ENCODE assay signal across 37 cellular contexts in genomic region chr1:22096463-22096862, GRCh38. TPM values are rescaled to one million over a fixed set of nuclear protein-coding genes. Genes with fewer than 3 reads are reported as not detected.
"Had no signal": no experiment of that assay in that cellular context is flagged by ENCODE, and none has a peak within 500 bp of the region (broad histone marks: within the 10 kb centered on the region; RNA-seq: fewer than 3 reads in every experiment).

No MANE protein-coding gene starts in this region.

- H3K27me3 Mint-ChIP-seq: activated CD4-positive, alpha-beta memory T cell treated with anti-CD3 and anti-CD28 coated beads for 36 hours; activated T-helper 17 cell treated with anti-CD3 and anti-CD28 coated beads, Interleukin-2, amount 50 U/mL, for 72 hours; naive B cell; stimulated activated naive CD8-positive, alpha-beta T cell treated with anti-CD3 and anti-CD28 coated beads, Interleukin-15, amount 100 ng/mL, for 72 hours; type B pancreatic cell had no signal

- H3K4me3 ChIP-seq: breast epithelium, esophagus squamous epithelium, heart right ventricle, left lung, psoas muscle, sigmoid colon, uterus had no signal

- H3K9ac ChIP-seq: parathyroid adenoma had no signal

- DNase-seq: activated CD4-positive, alpha-beta T cell treated with anti-CD3 and anti-CD28 coated beads for 48 hours; activated CD8-positive, alpha-beta memory T cell treated with anti-CD3 and anti-CD28 coated beads, Interleukin-2, amount 50 U/mL, for 4 hours; activated gamma-delta T cell treated with Interleukin-2 at 50 U/mL for 16 hours; activated naive CD4-positive, alpha-beta T cell treated with anti-CD3 and anti-CD28 coated beads, Interleukin-2, amount 50 U/mL, for 16 hours; activated T-cell treated with anti-CD3 and anti-CD28 coated beads, Interleukin-2, amount 50 U/mL, for 4 hours; central memory CD4-positive, alpha-beta T cell; dermis blood vessel endothelial cell; effector CD4-positive, alpha-beta T cell; esophagus squamous epithelium; foreskin melanocyte; heart right ventricle; kidney glomerular epithelial cell; naive B cell; occipital lobe; psoas muscle; sigmoid colon; small intestine; stimulated activated CD4-positive, alpha-beta T cell treated with anti-CD3 and anti-CD28 coated beads, Interleukin-4, amount 100 ng/mL, for 24 hours; stimulated activated naive CD8-positive, alpha-beta T cell treated with anti-CD3 and anti-CD28 coated beads, Interleukin-15, amount 100 ng/mL, for 72 hours; substantia nigra; T-helper 9 cell; uterus; WERI-Rb-1 had no signal

- H3K4me1 ChIP-seq: breast epithelium, parathyroid adenoma, uterus had no signal

- H3K4me1 Mint-ChIP-seq: mesothelial cell of epicardium, neural crest cell had no signal

- ATAC-seq: activated CD4-positive, CD25-positive, alpha-beta regulatory T cell treated with anti-CD3 and anti-CD28 coated beads, Interleukin-2, amount 50 U/mL, for 24 hours; activated T-cell treated with anti-CD3 and anti-CD28 coated beads, Interleukin-2, amount 50 U/mL, for 4 hours; activated T-helper 17 cell treated with anti-CD3 and anti-CD28 coated beads, Interleukin-2, amount 50 U/mL, for 72 hours; left lung; psoas muscle; stimulated activated effector memory CD8-positive, alpha-beta T cell treated with anti-CD3 and anti-CD28 coated beads, Interleukin-12 subunit alpha, Interleukin-12 subunit beta, amount 100 ng/mL, for 72 hours; stimulated activated naive CD8-positive, alpha-beta T cell treated with anti-CD3 and anti-CD28 coated beads, Interleukin-15, amount 100 ng/mL, for 72 hours had no signal

- H3K79me2 ChIP-seq: parathyroid adenoma had no signal

- H3K9me3 ChIP-seq: breast epithelium, esophagus squamous epithelium, heart right ventricle, left lung, psoas muscle, sigmoid colon, uterus had no signal

- FAIRE-seq: colon, small intestine, TTC549 had no signal

- H3K27ac ChIP-seq: breast epithelium, esophagus squamous epithelium, heart right ventricle, left lung, parathyroid adenoma, psoas muscle, sigmoid colon, uterus, WERI-Rb-1 had no signal

- H3K9me3 Mint-ChIP-seq: activated CD4-positive, alpha-beta memory T cell treated with anti-CD3 and anti-CD28 coated beads for 36 hours; activated T-cell treated with anti-CD3 and anti-CD28 coated beads, Interleukin-2, amount 50 U/mL, for 4 hours; activated T-helper 17 cell treated with anti-CD3 and anti-CD28 coated beads, Interleukin-2, amount 50 U/mL, for 72 hours; mesothelial cell of epicardium; naive B cell; neural crest cell; stimulated activated effector memory CD8-positive, alpha-beta T cell treated with anti-CD3 and anti-CD28 coated beads, Interleukin-12 subunit alpha, Interleukin-12 subunit beta, amount 100 ng/mL, for 72 hours; stimulated activated naive CD8-positive, alpha-beta T cell treated with anti-CD3 and anti-CD28 coated beads, Interleukin-15, amount 100 ng/mL, for 72 hours; type B pancreatic cell had no signal

- H3K27ac Mint-ChIP-seq: activated CD4-positive, alpha-beta memory T cell treated with anti-CD3 and anti-CD28 coated beads for 36 hours; activated T-helper 17 cell treated with anti-CD3 and anti-CD28 coated beads, Interleukin-2, amount 50 U/mL, for 72 hours; stimulated activated naive CD8-positive, alpha-beta T cell treated with anti-CD3 and anti-CD28 coated beads, Interleukin-15, amount 100 ng/mL, for 72 hours; type B pancreatic cell had no signal

- H3K27me3 ChIP-seq: breast epithelium, esophagus squamous epithelium, heart right ventricle, left lung, sigmoid colon, uterus had no signal

- H3K36me3 ChIP-seq: breast epithelium, uterus had no signal

- H2AFZ ChIP-seq: parathyroid adenoma had no signal

- H3K4me3 Mint-ChIP-seq: activated CD4-positive, alpha-beta memory T cell treated with anti-CD3 and anti-CD28 coated beads for 36 hours; activated T-cell treated with anti-CD3 and anti-CD28 coated beads, Interleukin-2, amount 50 U/mL, for 4 hours; activated T-helper 17 cell treated with anti-CD3 and anti-CD28 coated beads, Interleukin-2, amount 50 U/mL, for 72 hours; mesothelial cell of epicardium; naive B cell; neural crest cell; stimulated activated effector memory CD8-positive, alpha-beta T cell treated with anti-CD3 and anti-CD28 coated beads, Interleukin-12 subunit alpha, Interleukin-12 subunit beta, amount 100 ng/mL, for 72 hours; stimulated activated naive CD8-positive, alpha-beta T cell treated with anti-CD3 and anti-CD28 coated beads, Interleukin-15, amount 100 ng/mL, for 72 hours; type B pancreatic cell had no signal

RNA-seq across cellular contexts. Expression of gene WNT4, which starts 46.4 kb away (rescaled TPM):
- total RNA-seq: activated CD4-positive, alpha-beta memory T cell treated with anti-CD3 and anti-CD28 coated beads for 36 hours; activated CD8-positive, alpha-beta memory T cell treated with anti-CD3 and anti-CD28 coated beads for 36 hours; activated T-cell treated with anti-CD3 and anti-CD28 coated beads, Interleukin-2, amount 50 U/mL, for 4 hours; activated T-helper 17 cell treated with anti-CD3 and anti-CD28 coated beads, Interleukin-2, amount 50 U/mL, for 72 hours; T-helper 1 cell treated with Interleukin-12 subunit alpha and Interleukin-12 subunit beta and Interleukin-4 antibody, amounts not matched to agents 30 ng/mL and 1 ng/mL, for 36 hours had no signal
